37 cellular contexts compared by ENCODE assay signal in the genomic region with DNA sequence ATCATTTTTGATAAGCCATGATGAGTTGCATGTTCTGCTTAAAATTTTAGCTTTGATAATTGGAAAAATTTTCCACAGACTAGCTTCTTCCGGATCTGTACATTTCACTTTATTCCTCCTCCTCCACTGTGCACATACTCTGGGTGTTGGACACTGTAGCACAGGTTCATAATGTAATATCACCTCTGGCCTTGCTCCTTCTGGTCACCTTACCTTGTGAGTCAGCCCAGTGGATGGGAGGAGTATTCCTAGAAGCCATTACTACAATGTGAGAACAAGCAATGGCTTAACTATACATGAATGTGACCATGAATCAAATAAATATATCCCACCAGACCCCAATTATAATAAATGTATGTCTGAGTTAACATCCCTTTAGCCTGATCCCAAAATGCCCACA. TPM values are rescaled to one million over a fixed set of nuclear protein-coding genes. Genes with fewer than 3 reads are reported as not detected.
"Had no signal": no experiment of that assay in that cellular context is flagged by ENCODE, and none has a peak within 500 bp of the region (broad histone marks: within the 10 kb centered on the region; RNA-seq: fewer than 3 reads in every experiment).

No MANE protein-coding gene starts in this region.

- H3K4me1 Mint-ChIP-seq: activated B cell treated with CpG ODN at 0.5 μM for 24 hours; activated CD4-positive, alpha-beta T cell treated with anti-CD3 and anti-CD28 coated beads, Interleukin-2, amount 10 ng/mL, durations not matched to agents 24 days and 14 days; activated CD8-positive, alpha-beta memory T cell treated with anti-CD3 and anti-CD28 coated beads, Interleukin-2, amount 10 ng/mL, durations not matched to agents 7 days and 5 days; activated naive CD8-positive, alpha-beta T cell treated with anti-CD3 and anti-CD28 coated beads for 36 hours; activated T-helper 17 cell treated with anti-CD3 and anti-CD28 coated beads, Interleukin-2, amount 50 U/mL, for 72 hours had no signal

- FAIRE-seq: astrocyte, TTC549 had no signal

- DNase-seq: activated B cell treated with CpG ODN at 0.5 μM for 24 hours; activated CD4-positive, alpha-beta memory T cell treated with anti-CD3 and anti-CD28 coated beads for 36 hours; activated CD4-positive, alpha-beta T cell treated with anti-CD3 and anti-CD28 coated beads for 4 hours; activated CD4-positive, alpha-beta T cell treated with anti-CD3 and anti-CD28 coated beads, Interleukin-2, amount 10 ng/mL, durations not matched to agents 24 days and 14 days; activated CD4-positive, alpha-beta T cell treated with anti-CD3 and anti-CD28 coated beads, Interleukin-2, amount 50 U/mL, for 1 hour; activated CD4-positive, alpha-beta T cell treated with anti-CD3 and anti-CD28 coated beads, Interleukin-2, amount 50 U/mL, for 4 hours; activated CD4-positive, CD25-positive, alpha-beta regulatory T cell treated with anti-CD3 and anti-CD28 coated beads, Interleukin-2, amount 50 U/mL, for 72 hours; activated CD8-positive, alpha-beta memory T cell treated with anti-CD3 and anti-CD28 coated beads for 24 hours; activated CD8-positive, alpha-beta memory T cell treated with anti-CD3 and anti-CD28 coated beads, Interleukin-2, amount 10 ng/mL, durations not matched to agents 7 days and 5 days; activated CD8-positive, alpha-beta memory T cell treated with anti-CD3 and anti-CD28 coated beads, Interleukin-2, amount 50 U/mL, for 48 hours; activated CD8-positive, alpha-beta T cell treated with anti-CD3 and anti-CD28 coated beads, Interleukin-2, amount 10 ng/mL, durations not matched to agents 7 days and 5 days; activated effector memory CD4-positive, alpha-beta T cell treated with anti-CD3 and anti-CD28 coated beads, Interleukin-2, amount 50 U/mL, for 16 hours; activated gamma-delta T cell treated with Interleukin-2 at 50 U/mL for 16 hours; activated naive CD4-positive, alpha-beta T cell; activated naive CD4-positive, alpha-beta T cell treated with anti-CD3 and anti-CD28 coated beads for 36 hours; activated naive CD4-positive, alpha-beta T cell treated with anti-CD3 and anti-CD28 coated beads, Interleukin-2, amount 50 U/mL, for 16 hours; activated naive CD8-positive, alpha-beta T cell treated with anti-CD3 and anti-CD28 coated beads for 36 hours; activated T-cell treated with anti-CD3 and anti-CD28 coated beads, Interleukin-2, amount 50 U/mL, for 4 hours; activated T-cell treated with anti-CD3 and anti-CD28 coated beads, Interleukin-2, amount 50 U/mL, for 72 hours; adrenal gland; amniotic stem cell; aorta; body of pancreas; brain microvascular endothelial cell; central memory CD4-positive, alpha-beta T cell; T-helper 1 cell; T-helper 2 cell; T-helper 9 cell had no signal

- H3K36me3 ChIP-seq: adrenal gland, brain microvascular endothelial cell, breast epithelium had no signal

- H3K4me3 ChIP-seq: adrenal gland, body of pancreas, breast epithelium had no signal

- H3K4me1 ChIP-seq: adrenal gland, body of pancreas, breast epithelium had no signal

- H3K36me3 Mint-ChIP-seq: activated CD4-positive, alpha-beta memory T cell treated with anti-CD3 and anti-CD28 coated beads for 36 hours had no signal

- H3K27ac Mint-ChIP-seq: activated B cell treated with CpG ODN at 0.5 μM for 24 hours; activated CD4-positive, alpha-beta memory T cell treated with anti-CD3 and anti-CD28 coated beads for 36 hours; activated CD4-positive, alpha-beta T cell treated with anti-CD3 and anti-CD28 coated beads, Interleukin-2, amount 10 ng/mL, durations not matched to agents 24 days and 14 days; activated CD8-positive, alpha-beta memory T cell treated with anti-CD3 and anti-CD28 coated beads, Interleukin-2, amount 10 ng/mL, durations not matched to agents 7 days and 5 days; activated CD8-positive, alpha-beta T cell treated with anti-CD3 and anti-CD28 coated beads, Interleukin-2, amount 10 ng/mL, durations not matched to agents 7 days and 5 days; activated naive CD4-positive, alpha-beta T cell treated with anti-CD3 and anti-CD28 coated beads for 36 hours; activated naive CD4-positive, alpha-beta T cell treated with anti-CD3 and anti-CD28 coated beads, Interleukin-2, amount 50 U/mL, for 72 hours; activated naive CD8-positive, alpha-beta T cell treated with anti-CD3 and anti-CD28 coated beads for 36 hours; activated T-cell treated with anti-CD3 and anti-CD28 coated beads, Interleukin-2, amount 50 U/mL, for 72 hours; activated T-helper 1 cell treated with anti-CD3 and anti-CD28 coated beads, Interleukin-12 subunit alpha, Interleukin-12 subunit beta, Interleukin-2, Interleukin-4 antibody, amounts not matched to agents 30 ng/mL and 10 ng/mL and 1 ng/mL, durations not matched to agents 14 hours and 24 hours and 36 hours; activated T-helper 17 cell treated with anti-CD3 and anti-CD28 coated beads, Interleukin-2, amount 50 U/mL, for 72 hours; T-helper 1 cell treated with Interleukin-12 subunit alpha and Interleukin-12 subunit beta and Interleukin-4 antibody, amounts not matched to agents 30 μg/mL and 1 μg/mL, for 36 hours; T-helper 2 cell treated with Interferon-gamma antibody and Interleukin-4, amounts not matched to agents 5 μg/mL and 100 μg/mL, for 36 hours had no signal

- H3K9me3 ChIP-seq: adrenal gland, body of pancreas, breast epithelium had no signal

- H3K27ac ChIP-seq: adrenal gland, body of pancreas, brain microvascular endothelial cell, breast epithelium, VCaP had no signal

- H3K27me3 ChIP-seq: adrenal gland, body of pancreas, brain microvascular endothelial cell, breast epithelium had no signal

- H3K4me3 Mint-ChIP-seq: activated B cell treated with CpG ODN at 0.5 μM for 24 hours; activated CD4-positive, alpha-beta memory T cell treated with anti-CD3 and anti-CD28 coated beads for 36 hours; activated CD4-positive, alpha-beta T cell treated with anti-CD3 and anti-CD28 coated beads, Interleukin-2, amount 10 ng/mL, durations not matched to agents 24 days and 14 days; activated CD8-positive, alpha-beta memory T cell treated with anti-CD3 and anti-CD28 coated beads, Interleukin-2, amount 10 ng/mL, durations not matched to agents 7 days and 5 days; activated CD8-positive, alpha-beta T cell treated with anti-CD3 and anti-CD28 coated beads, Interleukin-2, amount 10 ng/mL, durations not matched to agents 7 days and 5 days; activated naive CD4-positive, alpha-beta T cell treated with anti-CD3 and anti-CD28 coated beads for 36 hours; activated naive CD8-positive, alpha-beta T cell treated with anti-CD3 and anti-CD28 coated beads for 36 hours; activated T-cell treated with anti-CD3 and anti-CD28 coated beads, Interleukin-2, amount 50 U/mL, for 4 hours; activated T-cell treated with anti-CD3 and anti-CD28 coated beads, Interleukin-2, amount 50 U/mL, for 72 hours; activated T-helper 1 cell treated with anti-CD3 and anti-CD28 coated beads, Interleukin-12 subunit alpha, Interleukin-12 subunit beta, Interleukin-2, Interleukin-4 antibody, amounts not matched to agents 30 ng/mL and 10 ng/mL and 1 ng/mL, durations not matched to agents 14 hours and 24 hours and 36 hours; activated T-helper 17 cell treated with anti-CD3 and anti-CD28 coated beads, Interleukin-2, amount 50 U/mL, for 72 hours; T-helper 1 cell treated with Interleukin-12 subunit alpha and Interleukin-12 subunit beta and Interleukin-4 antibody, amounts not matched to agents 30 μg/mL and 1 μg/mL, for 36 hours; T-helper 2 cell treated with Interferon-gamma antibody and Interleukin-4, amounts not matched to agents 5 μg/mL and 100 μg/mL, for 36 hours had no signal

- ATAC-seq: activated CD8-positive, alpha-beta memory T cell treated with anti-CD3 and anti-CD28 coated beads, Interleukin-2, amount 10 ng/mL, durations not matched to agents 7 days and 5 days; activated CD8-positive, alpha-beta T cell treated with anti-CD3 and anti-CD28 coated beads, Interleukin-2, amount 10 ng/mL, durations not matched to agents 7 days and 5 days; activated naive CD4-positive, alpha-beta T cell treated with anti-CD3 and anti-CD28 coated beads, Interleukin-2, amount 50 U/mL, for 72 hours; activated T-cell treated with anti-CD3 and anti-CD28 coated beads, Interleukin-2, amount 50 U/mL, for 4 hours; activated T-cell treated with anti-CD3 and anti-CD28 coated beads, Interleukin-2, amount 50 U/mL, for 72 hours; activated T-helper 17 cell treated with anti-CD3 and anti-CD28 coated beads, Interleukin-2, amount 50 U/mL, for 72 hours; body of pancreas had no signal

RNA-seq across cellular contexts. Expression of a gene that starts 6.1 kb away (rescaled TPM):
- total RNA-seq: activated B cell treated with CpG ODN at 0.5 μM for 24 hours had no signal
